In genomic region chr7:156003220-156004162, GRCh38 we compare ENCODE assay signal across 2 cellular contexts.
TF ChIP-seq lines count a peak whose summit lies in the region.

No MANE protein-coding gene starts in this region.

TF ChIP-seq in H1, 55 proteins besides CTCF, POLR2A, EP300 and RAD21:
- TF ChIP-seq POU5F1 (IDR thresholded peaks at IDR 0.05; ENCODE audit: low read depth, low read length) (no peak), CHD1 (IDR thresholded peaks at IDR 0.05; ENCODE audit: low read depth, low read length) (no peak), GTF2F1 (IDR thresholded peaks at IDR 0.05; ENCODE audit: borderline replicate concordance, low read depth, low read length) (no peak), SUZ12 (IDR thresholded peaks at IDR 0.05; ENCODE audit: low read length) (no peak), ATF3 (IDR thresholded peaks at IDR 0.05; ENCODE audit: insufficient read depth, low read depth, low read length) (no peak), NRF1 (IDR thresholded peaks at IDR 0.05; ENCODE audit: low read depth, low read length) (no peak), BRCA1 (IDR thresholded peaks at IDR 0.05; ENCODE audit: low read depth, low read length) (no peak), TBP (IDR thresholded peaks at IDR 0.05; ENCODE audit: low read depth, low read length) (no peak), CHD2 (IDR thresholded peaks at IDR 0.05; ENCODE audit: low read length) (no peak), RBBP5 (IDR thresholded peaks at IDR 0.05; ENCODE audit: borderline replicate concordance, low read depth, low read length) (no peak)

TF ChIP-seq in GM23338, 12 proteins besides CTCF, POLR2A, EP300 and RAD21:
- TF ChIP-seq CREB1 (CRISPR knock-in tag; IDR thresholded peaks at IDR 0.05; ENCODE audit: low read depth): no peak
- no peak for TF ChIP-seq EZH2phosphoT487 (IDR thresholded peaks at IDR 0.05; ENCODE audit: unreplicated experiment)
- no peak for TF ChIP-seq NANOG (IDR thresholded peaks at IDR 0.05; ENCODE audit: borderline replicate concordance)
- no peak for TF ChIP-seq ZNF331 (CRISPR knock-in tag; IDR thresholded peaks at IDR 0.05; ENCODE audit: low read depth)
- TF ChIP-seq JUNB (IDR thresholded peaks at IDR 0.05; ENCODE audit: unreplicated experiment): no peak
- TF ChIP-seq ZNF114 (CRISPR knock-in tag; IDR thresholded peaks at IDR 0.05): no peak
TF ChIP-seq in GM23338: peak in this region for 0.
